ENCODE assay signal across 15 cellular contexts in genomic region chr1:112504666-112505399, GRCh38. TPM values are rescaled to one million over a fixed set of nuclear protein-coding genes. Genes with fewer than 3 reads are reported as not detected.
"Had no signal": no experiment of that assay in that cellular context is flagged by ENCODE, and none has a peak within 500 bp of the region (broad histone marks: within the 10 kb centered on the region; RNA-seq: fewer than 3 reads in every experiment).

No MANE protein-coding gene starts in this region.

- H3K36me3 ChIP-seq: cardiac muscle cell, esophagus muscularis mucosa, neutrophil, thyroid gland had no signal

- H3K9me3 ChIP-seq: esophagus muscularis mucosa, neutrophil, thyroid gland had no signal

- H3K27ac ChIP-seq: cardiac muscle cell, esophagus muscularis mucosa, neutrophil, thyroid gland had no signal

- H3K4me3 ChIP-seq: cardiac muscle cell, esophagus muscularis mucosa, lung, thyroid gland had no signal

- DNase-seq: activated CD4-positive, alpha-beta T cell treated with anti-CD3 and anti-CD28 coated beads, Interleukin-2, amount 50 U/mL, for 48 hours; activated gamma-delta T cell treated with Interleukin-2 at 50 U/mL for 16 hours; activated naive CD8-positive, alpha-beta T cell treated with anti-CD3 and anti-CD28 coated beads for 36 hours; activated T-cell treated with anti-CD3 and anti-CD28 coated beads for 4 hours; amygdala; effector CD8-positive, alpha-beta T cell; left colon; midbrain; stimulated activated CD4-positive, alpha-beta T cell treated with anti-CD3 and anti-CD28 coated beads, Interleukin-2, amount 100 ng/mL, for 24 hours; stimulated activated naive CD4-positive, alpha-beta T cell treated with Interleukin-2 at 50 U/mL for 16 hours; thyroid gland had no signal

RNA-seq across cellular contexts. Expression of gene WNT2B, which starts 3.9 kb away (rescaled TPM):
- total RNA-seq: activated naive CD8-positive, alpha-beta T cell treated with anti-CD3 and anti-CD28 coated beads for 36 hours had no signal
